In genomic region chr7:104153287-104153686, GRCh38 we compare ENCODE assay signal across 23 cellular contexts.
"Had no signal": no experiment of that assay in that cellular context is flagged by ENCODE, and none has a peak within 500 bp of the region (broad histone marks: within the 10 kb centered on the region; RNA-seq: fewer than 3 reads in every experiment).

No MANE protein-coding gene starts in this region.

- H3K27me3 ChIP-seq: colonic mucosa, esophagus squamous epithelium, gastrocnemius medialis, heart right ventricle, left lung had no signal

- H3K27ac ChIP-seq: colonic mucosa, epithelial cell of prostate, esophagus squamous epithelium, gastrocnemius medialis, heart right ventricle, left lung, lower lobe of right lung had no signal

- H3K36me3 ChIP-seq: colonic mucosa, gastrocnemius medialis, lower lobe of right lung had no signal

- ATAC-seq: effector memory CD8-positive, alpha-beta T cell; esophagus mucosa; gastrocnemius medialis; heart right ventricle; left cardiac atrium; left lung; left ventricle myocardium superior; lower lobe of right lung; naive thymus-derived CD4-positive, alpha-beta T cell had no signal

- H3K4me3 ChIP-seq: colonic mucosa, esophagus squamous epithelium, gastrocnemius medialis, heart right ventricle, left lung, lower lobe of right lung had no signal

- DNase-seq: colonic mucosa; cortex of kidney; effector CD8-positive, alpha-beta T cell; effector memory CD8-positive, alpha-beta T cell; endodermal cell; erythroblast; esophagus squamous epithelium; foreskin fibroblast; foreskin melanocyte; gastrocnemius medialis; glutamatergic neuron; head of caudate nucleus; heart right ventricle; hippocampal formation; left cardiac atrium; left lung; left ventricle myocardium superior; lower lobe of right lung; mesendoderm; midbrain; naive thymus-derived CD4-positive, alpha-beta T cell had no signal

- H3K9me3 ChIP-seq: colonic mucosa, esophagus squamous epithelium, gastrocnemius medialis, heart right ventricle, left lung, lower lobe of right lung had no signal
